9 cellular contexts compared by ENCODE assay signal in genomic region chr2:152406119-152406835, GRCh38.
DNase-seq lines count a peak whose midpoint lies in the region; ATAC-seq, FAIRE-seq and TF ChIP-seq lines count a peak whose summit lies in the region.
"Had no signal": no experiment of that assay in that cellular context is flagged by ENCODE, and none has a peak within 500 bp of the region (broad histone marks: within the 10 kb centered on the region; RNA-seq: fewer than 3 reads in every experiment).

No MANE protein-coding gene starts in this region.

- no peak for TF ChIP-seq POLR2A in gastrocnemius medialis (IDR thresholded peaks at IDR 0.05)

- no peak for TF ChIP-seq CTCF in HFFc6 (IDR thresholded peaks at IDR 0.05)
- no peak for TF ChIP-seq CTCF in RWPE2 (IDR thresholded peaks at IDR 0.05; ENCODE audit: poor library complexity, severe bottlenecking)
- TF ChIP-seq CTCF in gastrocnemius medialis (IDR thresholded peaks at IDR 0.05 in 4 of 5, conservative IDR thresholded peaks at IDR 0.05 in 1 of 5) = no peak

- H2BK5ac ChIP-seq in neuronal stem cell (ENCODE audit: low read length) = no peak overlapping the region

- in situ Hi-C loops in gastrocnemius medialis (cut with MboI; ENCODE audit: low sequenced_read_pairs in 4 of 4) = no loop called here

- H2AK5ac ChIP-seq in neuronal stem cell (ENCODE audit: low read depth, low read length) = no peak overlapping the region

- peak overlapping the region; percentile 88 for H3K4me3 Mint-ChIP-seq in HFFc6

- H3K27ac ChIP-seq in RWPE2 (ENCODE audit: poor library complexity, severe bottlenecking) (peak overlapping the region; percentile 14), gastrocnemius medialis (peak overlapping the region; percentile 71 to 86 (median 80)), small intestine (ENCODE audit: low read depth in 1 of 2, low read length in 1 of 2) (no peak overlapping the region), neuronal stem cell (replicated peaks; ENCODE audit: low read length) (no peak overlapping the region)

- DNase-seq in HFFc6 = no peak
- no peak for DNase-seq in RWPE2 (ENCODE audit: low spot score)
- DNase-seq in gastrocnemius medialis = no peak
- no peak for DNase-seq in small intestine
- DNase-seq in NCI-H1930 (lab: John Stamatoyannopoulos, UW) = no peak
- no peak for DNase-seq in neuronal stem cell (ENCODE audit: low spot score)
- DNase-seq in stimulated activated CD4-positive, alpha-beta T cell treated with anti-CD3 and anti-CD28 coated beads, Interleukin-4, amount 100 ng/mL, for 4 hours = no peak
- DNase-seq: activated T-cell treated with anti-CD3 and anti-CD28 coated beads for 4 hours had no signal

- H3K4me1 ChIP-seq in RWPE2 (ENCODE audit: insufficient read depth, poor library complexity, severe bottlenecking) (peaks cover 43% of the 10 kb centered on the region), gastrocnemius medialis (peaks cover 93 to 96% of the 10 kb centered on the region in 2 donors), small intestine (ENCODE audit: control insufficient read depth in 2 of 2, insufficient read depth in 1 of 2, low read depth in 1 of 2, low read length in 1 of 2) (peaks cover 0 to 9% of the 10 kb centered on the region in 2 donors), neuronal stem cell (ENCODE audit: control insufficient read depth in 2 of 2, insufficient read depth in 1 of 2, low read depth in 1 of 2, low read length in 2 of 2) (peaks cover 8 to 19% of the 10 kb centered on the region in 2 donors)

- H3K14ac ChIP-seq in neuronal stem cell (ENCODE audit: low read length) = no peak overlapping the region

- no peak overlapping the region for H3K23ac ChIP-seq in neuronal stem cell (ENCODE audit: low read depth, low read length, poor library complexity)

- no peak overlapping the region for H2BK12ac ChIP-seq in neuronal stem cell (ENCODE audit: low read length)

- H2BK15ac ChIP-seq in neuronal stem cell (ENCODE audit: low read length) = no peak overlapping the region

- intact Hi-C loops in gastrocnemius medialis (cut with DNase I; ENCODE audit: low total_unique reads) = loop anchor here (2.0 to 5.0 kb wide), 2 partner anchors 67 to 216 kb away; no protein-coding TSS in a partner anchor

- H3K36me3 ChIP-seq in RWPE2 (ENCODE audit: low read depth) = no peaks in the 10 kb centered on the region
- H3K36me3 ChIP-seq in gastrocnemius medialis = no peaks in the 10 kb centered on the region
- no peaks in the 10 kb centered on the region for H3K36me3 ChIP-seq in small intestine (ENCODE audit: control insufficient read depth in 2 of 2, insufficient read depth in 2 of 2, low read length in 2 of 2)
- peaks cover 0 to 4% of the 10 kb centered on the region in 2 donors for H3K36me3 ChIP-seq in neuronal stem cell (replicated peaks in 1 of 2; ENCODE audit: control insufficient read depth in 2 of 2, insufficient read depth in 2 of 2, low read length in 2 of 2)

- no peak overlapping the region for H2AFZ ChIP-seq in neuronal stem cell (ENCODE audit: low read length)

- H3K4ac ChIP-seq in neuronal stem cell (ENCODE audit: low read length) = no peak overlapping the region

- H3K4me2 ChIP-seq in neuronal stem cell (ENCODE audit: insufficient read depth, low read length, poor library complexity, severe bottlenecking) = no peak overlapping the region

- H2BK120ac ChIP-seq in neuronal stem cell (ENCODE audit: low read depth, low read length) = no peak overlapping the region

- peak; percentile 50 for ATAC-seq in GM18861 (IDR thresholded peaks at IDR 0.05; ENCODE audit: unreplicated experiment)
- ATAC-seq in RWPE2 (ENCODE audit: low read depth) = no peak
- ATAC-seq in gastrocnemius medialis = no peak

- WGBS in small intestine, 3 donors = 46 to 59% (median 47%) methylated on average over 2 of the region's 2 CpGs
- no CpG with 5 or more reads among the region's 2 CpGs for WGBS in neuronal stem cell (ENCODE audit: extremely low coverage in 2 of 2, insufficient read length in 2 of 2, insufficient replicate concordance in 1 of 2), 2 donors

- no peak overlapping the region for H4K8ac ChIP-seq in neuronal stem cell (ENCODE audit: low read depth, low read length)

- H3K4me3 ChIP-seq in RWPE2 (ENCODE audit: severe bottlenecking) (no peak overlapping the region), gastrocnemius medialis (peak overlapping the region in 2 of 4 donors; percentile 18 to 30), small intestine (ENCODE audit: low read depth in 1 of 2, low read length in 2 of 2) (no peak overlapping the region), neuronal stem cell (ENCODE audit: low read length in 2 of 2) (no peak overlapping the region)

- H3K27me3 ChIP-seq in RWPE2 (ENCODE audit: insufficient read depth, poor library complexity, severe bottlenecking) (no peaks in the 10 kb centered on the region), gastrocnemius medialis (no peaks in the 10 kb centered on the region), small intestine (ENCODE audit: control insufficient read depth in 2 of 2, insufficient read depth in 2 of 2, low read length in 2 of 2) (no peaks in the 10 kb centered on the region), neuronal stem cell (ENCODE audit: control insufficient read depth in 3 of 3, insufficient read depth in 3 of 3, low read depth in 1 of 3, low read length in 3 of 3) (no peaks in the 10 kb centered on the region)

- H3K9me3 Mint-ChIP-seq in HFFc6 = no peaks in the 10 kb centered on the region

- FAIRE-seq in small intestine (lab: Jason Lieb, UNC) = no peak

- H3K18ac ChIP-seq in neuronal stem cell (ENCODE audit: low read length) = no peak overlapping the region

- H4K91ac ChIP-seq in neuronal stem cell (ENCODE audit: low read depth, low read length, poor library complexity) = no peak overlapping the region

- H3K27ac Mint-ChIP-seq in HFFc6 = peak overlapping the region; percentile 86

- no peaks in the 10 kb centered on the region for H3K79me1 ChIP-seq in neuronal stem cell (ENCODE audit: low read depth, low read length)

- no peaks in the 10 kb centered on the region for H3K36me3 Mint-ChIP-seq in HFFc6 (ENCODE audit: low read depth)

- H3K9ac ChIP-seq in neuronal stem cell (ENCODE audit: low read depth, low read length, poor library complexity) = no peak overlapping the region

- peaks cover 75% of the 10 kb centered on the region for H3K4me1 Mint-ChIP-seq in HFFc6 (ENCODE audit: low read depth)

- H3K27me3 Mint-ChIP-seq in HFFc6 (ENCODE audit: insufficient read depth) = no peaks in the 10 kb centered on the region

- H3K9me3 ChIP-seq in RWPE2 (ENCODE audit: severe bottlenecking) = no peaks in the 10 kb centered on the region
- no peaks in the 10 kb centered on the region for H3K9me3 ChIP-seq in gastrocnemius medialis
- H3K9me3 ChIP-seq in small intestine (ENCODE audit: control insufficient read depth, low read depth) = no peaks in the 10 kb centered on the region
- peaks cover 0 to 3% of the 10 kb centered on the region in 2 donors for H3K9me3 ChIP-seq in neuronal stem cell (replicated peaks in 1 of 2; ENCODE audit: control insufficient read depth in 2 of 2, insufficient read depth in 1 of 2, low read depth in 1 of 2, low read length in 2 of 2)

Comparison
In these comparisons a context has a peak if more than half of its experiments do, and no peak if none do; other contexts are left out.
1. H3K27ac ChIP-seq: peak in RWPE2 (single experiment) and gastrocnemius medialis (4 of 4); none in small intestine (0 of 2) and neuronal stem cell (single experiment).